In genomic region chr3:23919628-23920027, GRCh38 we compare ENCODE assay signal across 1 cellular context.
TF ChIP-seq lines count a peak whose summit lies in the region.

No MANE protein-coding gene starts in this region.

TF ChIP-seq in endothelial cell of umbilical vein, 7 proteins besides CTCF, POLR2A, EP300 and RAD21:
- TF ChIP-seq MAX (IDR thresholded peaks at IDR 0.05; ENCODE audit: insufficient read depth, insufficient read length), result no peak
- TF ChIP-seq MYC (IDR thresholded peaks at IDR 0.05; ENCODE audit: low read depth, low read length), result no peak
- TF ChIP-seq EZH2 (IDR thresholded peaks at IDR 0.05; ENCODE audit: borderline replicate concordance, low read depth, low read length, severe bottlenecking), result no peak
- no peak for TF ChIP-seq POLR2AphosphoS5 (IDR thresholded peaks at IDR 0.05; ENCODE audit: insufficient read depth, low read depth, low read length)
- no peak for TF ChIP-seq GATA2 (IDR thresholded peaks at IDR 0.05; ENCODE audit: insufficient read depth, insufficient read length, low read depth, low read length)
- no peak for TF ChIP-seq JUN (IDR thresholded peaks at IDR 0.05; ENCODE audit: borderline replicate concordance, insufficient read depth, insufficient read length, low read depth)
- no peak for TF ChIP-seq FOS (IDR thresholded peaks at IDR 0.05; ENCODE audit: borderline replicate concordance, insufficient read depth, low read length)
